In the genomic region with DNA sequence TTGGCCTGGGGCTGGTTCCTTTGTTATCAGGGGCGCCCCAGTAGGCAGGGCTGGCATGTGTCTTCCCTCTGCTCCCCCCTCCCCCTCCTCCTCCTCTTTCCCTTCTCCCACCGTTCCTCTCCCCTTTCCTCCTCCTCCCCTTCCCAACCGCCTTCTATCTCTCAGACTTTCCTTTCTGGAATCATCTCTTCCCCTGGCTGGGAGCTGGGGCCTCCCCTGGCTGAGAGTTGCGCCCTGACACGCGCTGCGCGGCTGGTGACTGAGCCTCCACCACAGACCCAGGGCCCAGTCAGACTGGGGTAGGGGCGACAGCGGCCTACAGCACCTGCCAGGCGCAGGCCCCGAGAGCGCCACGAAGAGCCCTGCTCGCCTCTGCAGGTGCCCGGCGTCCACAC, we compare ENCODE assay signal across 12 cellular contexts. TPM values are rescaled to one million over a fixed set of nuclear protein-coding genes. Genes with fewer than 3 reads are reported as not detected.
DNase-seq lines count a peak whose midpoint lies in the region; ATAC-seq and TF ChIP-seq lines count a peak whose summit lies in the region.
"Had no signal": no experiment of that assay in that cellular context is flagged by ENCODE, and none has a peak within 500 bp of the region (broad histone marks: within the 10 kb centered on the region; RNA-seq: fewer than 3 reads in every experiment).

No MANE protein-coding gene starts in this region.

- H3K9me3 Mint-ChIP-seq in naive thymus-derived CD4-positive, alpha-beta T cell, result peaks cover 0 to 4% (median 0%) of the 10 kb centered on the region in 11 donors

- TF ChIP-seq CTCF in upper lobe of left lung (IDR thresholded peaks at IDR 0.05), result no peak

- no peak for TF ChIP-seq EP300 in upper lobe of left lung (IDR thresholded peaks at IDR 0.05)

- no peak for DNase-seq in Right ventricle myocardium superior
- DNase-seq in cardiac septum (ENCODE audit: low spot score), result no peak
- DNase-seq in naive thymus-derived CD4-positive, alpha-beta T cell, result no peak
- no peak for DNase-seq in upper lobe of left lung
- no peak for DNase-seq in HPDE6-E6E7 (ENCODE audit: extremely low spot score)
- DNase-seq: NCI-H2029 treated with DMSO at 0.1 percent for 48 hours; stimulated activated CD8-positive, alpha-beta memory T cell treated with anti-CD3 and anti-CD28 coated beads, Interleukin-4, amount 100 ng/mL, for 48 hours had no signal

- H3K27ac Mint-ChIP-seq in naive thymus-derived CD4-positive, alpha-beta T cell, result peak overlapping the region in 3 of 9 donors; percentile 41 to 71 (median 71)

- TF ChIP-seq POLR2A in upper lobe of left lung (IDR thresholded peaks at IDR 0.05), result no peak

- H3K36me3 Mint-ChIP-seq in naive thymus-derived CD4-positive, alpha-beta T cell, result no peaks in the 10 kb centered on the region

- peak overlapping the region in 9 of 10 donors; percentile 38 to 96 (median 82) for H3K4me3 Mint-ChIP-seq in naive thymus-derived CD4-positive, alpha-beta T cell

- peaks cover 17 to 50% (median 37%) of the 10 kb centered on the region in 7 donors for H3K4me1 Mint-ChIP-seq in naive thymus-derived CD4-positive, alpha-beta T cell

- CTCF ChIA-PET in naive thymus-derived CD4-positive, alpha-beta T cell (lab: Charles Lee), result no interaction called here

- H3K4me1 ChIP-seq in ectodermal cell (ENCODE audit: control insufficient read depth, insufficient read depth, low read length) (peaks cover 25% of the 10 kb centered on the region), upper lobe of left lung (peaks cover 28 to 64% (median 37%) of the 10 kb centered on the region in 4 donors)
- peaks cover 0 to 18% of the 10 kb centered on the region in 2 donors for H3K4me1 ChIP-seq in naive thymus-derived CD4-positive, alpha-beta T cell (ENCODE audit: control insufficient read depth in 2 of 2, insufficient read depth in 2 of 2, low read length in 2 of 2)

- ATAC-seq in Right ventricle myocardium superior (ENCODE audit: poor library complexity) (peak; percentile 6), upper lobe of left lung (ENCODE audit: low FRiP score in 2 of 2) (peak in 1 of 2 donors; percentile 2), GM21737 (IDR thresholded peaks at IDR 0.05; ENCODE audit: unreplicated experiment) (no peak), GM21619 (IDR thresholded peaks at IDR 0.05; ENCODE audit: unreplicated experiment) (no peak)
- ATAC-seq in naive thymus-derived CD4-positive, alpha-beta T cell, result peak; percentile 14
- ATAC-seq: Panc1 had no signal

- H3K27ac ChIP-seq in ectodermal cell (ENCODE audit: insufficient read depth, low read depth, low read length, poor library complexity, severe bottlenecking) (no peak overlapping the region), upper lobe of left lung (peak overlapping the region in 3 of 4 donors; percentile 18 to 54 (median 26))
- H3K27ac ChIP-seq in naive thymus-derived CD4-positive, alpha-beta T cell (ENCODE audit: low read depth, low read length), result peak overlapping the region; percentile 60

- intact Hi-C loops in Right ventricle myocardium superior (cut with DNase I), result loop anchor here (10.0 kb wide), 1 partner anchor 218 kb away; no protein-coding TSS in a partner anchor
- intact Hi-C loops in cardiac septum (cut with DNase I), result no loop called here
- intact Hi-C loops in naive thymus-derived CD4-positive, alpha-beta T cell (cut with micrococcal nuclease), result no loop called here

- H3K27me3 ChIP-seq in ectodermal cell (ENCODE audit: control insufficient read depth, insufficient read depth, low read length, poor library complexity, severe bottlenecking), result peaks cover 78% of the 10 kb centered on the region
- H3K27me3 ChIP-seq in naive thymus-derived CD4-positive, alpha-beta T cell (ENCODE audit: control insufficient read depth in 2 of 2, insufficient read depth in 2 of 2, low read length in 2 of 2), result peaks cover 0 to 25% of the 10 kb centered on the region in 2 donors
- peaks cover 2 to 46% (median 22%) of the 10 kb centered on the region in 4 donors for H3K27me3 ChIP-seq in upper lobe of left lung

- H3K36me3 ChIP-seq in ectodermal cell (ENCODE audit: control insufficient read depth, insufficient read depth, low read length) (no peaks in the 10 kb centered on the region), upper lobe of left lung (no peaks in the 10 kb centered on the region)
- no peaks in the 10 kb centered on the region for H3K36me3 ChIP-seq in naive thymus-derived CD4-positive, alpha-beta T cell (ENCODE audit: control insufficient read depth in 2 of 3, insufficient read depth in 3 of 3, low read length in 3 of 3)

- H3K27me3 Mint-ChIP-seq in naive thymus-derived CD4-positive, alpha-beta T cell, result peaks cover 49 to 84% (median 61%) of the 10 kb centered on the region in 5 donors

- H3K4me3 ChIP-seq in ectodermal cell (ENCODE audit: insufficient read depth, low read depth, low read length), result peak overlapping the region; percentile 20
- peak overlapping the region; percentile 37 for H3K4me3 ChIP-seq in naive thymus-derived CD4-positive, alpha-beta T cell (ENCODE audit: low read length)
- peak overlapping the region in 3 of 4 donors; percentile 33 to 52 (median 45) for H3K4me3 ChIP-seq in upper lobe of left lung

- WGBS in ectodermal cell, 2 experiments, result 29 to 35% methylated on average over 17 of the region's 17 CpGs
- WGBS in upper lobe of left lung, 2 donors, result 32 to 65% methylated on average over 7 to 16 of the region's 17 CpGs

- H3K9me3 ChIP-seq in ectodermal cell (ENCODE audit: control insufficient read depth, low read length), result no peaks in the 10 kb centered on the region
- no peaks in the 10 kb centered on the region for H3K9me3 ChIP-seq in naive thymus-derived CD4-positive, alpha-beta T cell (ENCODE audit: control insufficient read depth in 2 of 3, low read length in 3 of 3)
- no peaks in the 10 kb centered on the region for H3K9me3 ChIP-seq in upper lobe of left lung

- POLR2A ChIA-PET in naive thymus-derived CD4-positive, alpha-beta T cell (lab: Charles Lee), result interaction anchor here (0.5 kb wide), 1 partner anchor 891 kb away, joined by 3 read pairs; no protein-coding TSS in a partner anchor

RNA-seq across cellular contexts. Expression of gene PNMA8B, which starts 2.8 kb away (rescaled TPM):
- total RNA-seq in Right ventricle myocardium superior (0.65 TPM), cardiac septum (0.75 TPM), upper lobe of left lung (1 to 10 TPM in 4 of 6 donors, under 1 TPM in 2; 0.39 to 2.7 (median 1.6) TPM)
- polyA plus RNA-seq in ectodermal cell (2013, experiment 1 of 4), result 2.2 TPM
- 2.0 TPM for polyA plus RNA-seq in ectodermal cell (2013, experiment 2 of 4)
- 2.1 TPM for polyA plus RNA-seq in ectodermal cell (2013, experiment 3 of 4)
- 2.4 TPM for polyA plus RNA-seq in ectodermal cell (2013, experiment 4 of 4)
- 1 to 10 TPM in 2 of 5 experiments, under 1 TPM in 2, not detected in 1; 0.24 to 2.3 (median 1.5) TPM for total RNA-seq in naive thymus-derived CD4-positive, alpha-beta T cell
- polyA plus RNA-seq in naive thymus-derived CD4-positive, alpha-beta T cell, result 1 to 10 TPM; 1.0 to 1.8 TPM
- polyA plus RNA-seq: endothelial cell of umbilical vein had no signal

RNA-seq across cellular contexts. Expression of gene PNMA8A, which starts 21.5 kb away (rescaled TPM):
- total RNA-seq in Right ventricle myocardium superior, result 7.3 TPM
- total RNA-seq in cardiac septum, result 11.1 TPM
- 55.7 TPM for polyA plus RNA-seq in ectodermal cell (2013, experiment 1 of 4)
- polyA plus RNA-seq in ectodermal cell (2013, experiment 2 of 4), result 54.7 TPM
- 45.9 TPM for polyA plus RNA-seq in ectodermal cell (2013, experiment 3 of 4)
- polyA plus RNA-seq in ectodermal cell (2013, experiment 4 of 4), result 49.4 TPM
- total RNA-seq in naive thymus-derived CD4-positive, alpha-beta T cell, result under 1 TPM in 2 of 5 experiments, not detected in 3; 0.62 to 0.86 TPM
- polyA plus RNA-seq in naive thymus-derived CD4-positive, alpha-beta T cell, result not detected
- 1 to 10 TPM in 5 of 6 donors, under 1 TPM in 1; 0.61 to 4.8 (median 2.2) TPM for total RNA-seq in upper lobe of left lung

Comparison
In these comparisons a context has a peak if more than half of its experiments do, and no peak if none do; other contexts are left out.
1. ATAC-seq: peak in Right ventricle myocardium superior (single experiment) and naive thymus-derived CD4-positive, alpha-beta T cell (single experiment); none in GM21737 (single experiment) and GM21619 (single experiment).
2. Peak in every context shown above with its lines, with median percentiles within 50 percentile points of each other: H3K4me3 ChIP-seq.